In genomic region chr7:70523626-70524351, GRCh38 we compare ENCODE assay signal across 20 cellular contexts.
DNase-seq lines count a peak whose midpoint lies in the region; ATAC-seq, FAIRE-seq and TF ChIP-seq lines count a peak whose summit lies in the region.
"Had no signal": no experiment of that assay in that cellular context is flagged by ENCODE, and none has a peak within 500 bp of the region (broad histone marks: within the 10 kb centered on the region; RNA-seq: fewer than 3 reads in every experiment).

No MANE protein-coding gene starts in this region.

- TF ChIP-seq CTCF in bronchial epithelial cell (IDR thresholded peaks at IDR 0.05; ENCODE audit: insufficient read depth, low read length, severe bottlenecking): no peak

- intact Hi-C loops in left colon (cut with DNase I, micrococcal nuclease) (no loop called here), right cardiac atrium (cut with DNase I) (no loop called here)

- H3K36me3 ChIP-seq in bronchial epithelial cell (ENCODE audit: control insufficient read depth, insufficient read depth, low read length): no peaks in the 10 kb centered on the region

- H3K4me1 ChIP-seq in right cardiac atrium (ENCODE audit: control insufficient read depth, insufficient read depth, low read length): no peaks in the 10 kb centered on the region

- H3K27me3 ChIP-seq in bronchial epithelial cell (ENCODE audit: control insufficient read depth, insufficient read depth, low read length): no peaks in the 10 kb centered on the region
- no peaks in the 10 kb centered on the region for H3K27me3 ChIP-seq in right cardiac atrium (ENCODE audit: control insufficient read depth, insufficient read depth)
- H3K27me3 ChIP-seq: BLaER1 had no signal

- peak; percentile 36 for FAIRE-seq in bronchial epithelial cell (lab: Jason Lieb, UNC)
- FAIRE-seq: A204.1, G401.6, GM12892, H1 had no signal

- no peak overlapping the region for H3K27ac ChIP-seq in right cardiac atrium (ENCODE audit: low read length)
- H3K27ac ChIP-seq: BLaER1, C4-2B, GM23248 had no signal

- no peaks in the 10 kb centered on the region for H3K9me3 ChIP-seq in right cardiac atrium (ENCODE audit: control insufficient read depth, low read length)
- H3K9me3 ChIP-seq: Caco-2 had no signal

- WGBS in right cardiac atrium: 97% methylated on average over 9 of the region's 9 CpGs

- DNase-seq in bronchial epithelial cell (ENCODE audit: low read depth) (peak; percentile 20), left colon (peak; percentile 11 to 50), right cardiac atrium (no peak), NCI-H2171 treated with DMSO at 0.1 percent for 48 hours (lab: John Stamatoyannopoulos, UW) (no peak)
- no peak for DNase-seq in activated CD4-positive, alpha-beta T cell treated with anti-CD3 and anti-CD28 coated beads for 48 hours
- DNase-seq: Caco-2; CD4-positive, CD25-positive, alpha-beta regulatory T cell; CD8-positive, alpha-beta T cell; DMS153; DND-41; GM23248; H9 had no signal

- ATAC-seq in esophagus mucosa (peak; percentile 97), left colon (peak; percentile 89), right cardiac atrium (no peak)
- ATAC-seq: CD8-positive, alpha-beta T cell; HCT116 had no signal

- H3K4me3 ChIP-seq in bronchial epithelial cell (ENCODE audit: low read depth, low read length) (no peak overlapping the region), right cardiac atrium (ENCODE audit: low read length) (no peak overlapping the region)
- H3K4me3 ChIP-seq: BLaER1, GM23248 had no signal

Comparison
In these comparisons a context has a peak if more than half of its experiments do, and no peak if none do; other contexts are left out.
1. DNase-seq: peak in bronchial epithelial cell (single experiment) and left colon (2 of 2); none in right cardiac atrium (0 of 3), NCI-H2171 treated with DMSO at 0.1 percent for 48 hours (single experiment) and activated CD4-positive, alpha-beta T cell treated with anti-CD3 and anti-CD28 coated beads for 48 hours (single experiment).
2. ATAC-seq: peak in esophagus mucosa (single experiment) and left colon (single experiment); none in right cardiac atrium (0 of 2).